10 cellular contexts compared by ENCODE assay signal in genomic region chr2:96665083-96665569, GRCh38. TPM values are rescaled to one million over a fixed set of nuclear protein-coding genes. Genes with fewer than 3 reads are reported as not detected.
DNase-seq lines count a peak whose midpoint lies in the region; ATAC-seq and TF ChIP-seq lines count a peak whose summit lies in the region.
"Had no signal": no experiment of that assay in that cellular context is flagged by ENCODE, and none has a peak within 500 bp of the region (broad histone marks: within the 10 kb centered on the region; RNA-seq: fewer than 3 reads in every experiment).

No MANE protein-coding gene starts in this region.

- no peaks in the 10 kb centered on the region for H3K36me3 Mint-ChIP-seq in CD8-positive, alpha-beta T cell
- no peaks in the 10 kb centered on the region for H3K36me3 Mint-ChIP-seq in activated CD4-positive, alpha-beta memory T cell treated with anti-CD3 and anti-CD28 coated beads for 36 hours

- no peaks in the 10 kb centered on the region for H3K27me3 Mint-ChIP-seq in CD8-positive, alpha-beta T cell (ENCODE audit: low read depth)
- no peaks in the 10 kb centered on the region for H3K27me3 Mint-ChIP-seq in activated CD4-positive, alpha-beta memory T cell treated with anti-CD3 and anti-CD28 coated beads for 36 hours

- POLR2A ChIA-PET in CD8-positive, alpha-beta T cell (lab: Charles Lee), result no interaction called here
- POLR2A ChIA-PET in activated CD4-positive, alpha-beta memory T cell treated with anti-CD3 and anti-CD28 coated beads for 36 hours (lab: Charles Lee), result no interaction called here

- intact Hi-C loops in left ventricle myocardium superior (cut with micrococcal nuclease), result no loop called here
- intact Hi-C loops in CD8-positive, alpha-beta T cell (cut with DNase I, micrococcal nuclease), result no loop called here
- intact Hi-C loops in activated CD4-positive, alpha-beta memory T cell treated with anti-CD3 and anti-CD28 coated beads for 36 hours (cut with micrococcal nuclease), result no loop called here

- TF ChIP-seq CTCF in thoracic aorta (IDR thresholded peaks at IDR 0.05), result no peak
- TF ChIP-seq CTCF in CD8-positive, alpha-beta T cell (IDR thresholded peaks at IDR 0.05), result no peak

- H3K36me3 ChIP-seq in adipocyte (ENCODE audit: control insufficient read depth, insufficient read depth, low read length, severe bottlenecking) (no peaks in the 10 kb centered on the region), thoracic aorta (no peaks in the 10 kb centered on the region)
- H3K36me3 ChIP-seq in CD8-positive, alpha-beta T cell (ENCODE audit: insufficient read depth, low read length), result no peaks in the 10 kb centered on the region

- H3K27me3 ChIP-seq in adipocyte (replicated peaks; ENCODE audit: control insufficient read depth, insufficient read depth, low read length) (no peaks in the 10 kb centered on the region), thoracic aorta (replicated peaks; ENCODE audit: insufficient read depth) (no peaks in the 10 kb centered on the region)
- no peaks in the 10 kb centered on the region for H3K27me3 ChIP-seq in CD8-positive, alpha-beta T cell (ENCODE audit: insufficient read depth, low read length)

- H3K4me1 ChIP-seq in adipocyte (ENCODE audit: control insufficient read depth, insufficient read depth, low read length) (peaks cover 13% of the 10 kb centered on the region), thoracic aorta (ENCODE audit: control insufficient read depth in 1 of 2, low read depth in 2 of 2) (peaks cover 13 to 18% of the 10 kb centered on the region in 2 donors)
- H3K4me1 ChIP-seq in CD8-positive, alpha-beta T cell (ENCODE audit: insufficient read depth, low read length), result no peaks in the 10 kb centered on the region

- H3K27ac ChIP-seq in thoracic aorta, result peak overlapping the region; percentile 83 to 89
- H3K27ac ChIP-seq in CD8-positive, alpha-beta T cell (ENCODE audit: low read depth, low read length), result no peak overlapping the region

- H3K4me1 Mint-ChIP-seq in CD8-positive, alpha-beta T cell (ENCODE audit: low read depth), result no peaks in the 10 kb centered on the region
- H3K4me1 Mint-ChIP-seq in activated CD4-positive, alpha-beta memory T cell treated with anti-CD3 and anti-CD28 coated beads for 36 hours (ENCODE audit: low read depth), result no peaks in the 10 kb centered on the region

- H3K4me3 ChIP-seq in adipocyte (ENCODE audit: low read length) (no peak overlapping the region), thoracic aorta (peak overlapping the region; percentile 8)
- H3K4me3 ChIP-seq in CD8-positive, alpha-beta T cell (ENCODE audit: low read depth, low read length), result no peak overlapping the region

- H3K9me3 Mint-ChIP-seq in CD8-positive, alpha-beta T cell, result no peaks in the 10 kb centered on the region
- H3K9me3 Mint-ChIP-seq in activated CD4-positive, alpha-beta memory T cell treated with anti-CD3 and anti-CD28 coated beads for 36 hours, result no peaks in the 10 kb centered on the region

- H3K27ac Mint-ChIP-seq in CD8-positive, alpha-beta T cell, result no peak overlapping the region
- H3K27ac Mint-ChIP-seq in activated CD4-positive, alpha-beta memory T cell treated with anti-CD3 and anti-CD28 coated beads for 36 hours, result no peak overlapping the region

- H3K9ac ChIP-seq in adipocyte (ENCODE audit: low read length), result peak overlapping the region; percentile 19

- H3K9me3 ChIP-seq in adipocyte (ENCODE audit: control insufficient read depth, low read length), result no peaks in the 10 kb centered on the region
- no peaks in the 10 kb centered on the region for H3K9me3 ChIP-seq in thoracic aorta
- no peaks in the 10 kb centered on the region for H3K9me3 ChIP-seq in CD8-positive, alpha-beta T cell (ENCODE audit: low read length)

- DNase-seq in HK-2 (ENCODE audit: unreplicated experiment) (peak; percentile 11), adipocyte (ENCODE audit: low read depth) (peak; percentile 98), left ventricle myocardium superior (no peak), thoracic aorta (ENCODE audit: low spot score) (peak; percentile 36), globus pallidus (ENCODE audit: low spot score) (no peak)
- DNase-seq in CD8-positive, alpha-beta T cell, result no peak
- DNase-seq in activated CD4-positive, alpha-beta memory T cell treated with anti-CD3 and anti-CD28 coated beads for 36 hours, result no peak
- DNase-seq: NCI-H524 treated with DMSO at 0.1 percent for 48 hours, substantia nigra had no signal

- ATAC-seq in left ventricle myocardium superior (peak; percentile 89), thoracic aorta (ENCODE audit: insufficient number of reproducible peaks, low FRiP score, low read depth) (peak; percentile 100), GM21381 (IDR thresholded peaks at IDR 0.05; ENCODE audit: unreplicated experiment) (no peak)
- ATAC-seq in CD8-positive, alpha-beta T cell, result no peak

- CTCF ChIA-PET in CD8-positive, alpha-beta T cell (lab: Charles Lee), result no interaction called here
- CTCF ChIA-PET in activated CD4-positive, alpha-beta memory T cell treated with anti-CD3 and anti-CD28 coated beads for 36 hours (lab: Charles Lee), result no interaction called here

- no peak overlapping the region for H3K4me3 Mint-ChIP-seq in CD8-positive, alpha-beta T cell
- no peak overlapping the region for H3K4me3 Mint-ChIP-seq in activated CD4-positive, alpha-beta memory T cell treated with anti-CD3 and anti-CD28 coated beads for 36 hours

RNA-seq across cellular contexts. Expression of gene FER1L5, which starts 22.6 kb away (rescaled TPM):
- not detected for total RNA-seq in left ventricle myocardium superior
- not detected for total RNA-seq in thoracic aorta
- total RNA-seq in CD8-positive, alpha-beta T cell, result not detected
- total RNA-seq in activated CD4-positive, alpha-beta memory T cell treated with anti-CD3 and anti-CD28 coated beads for 36 hours, result not detected

RNA-seq across cellular contexts. Expression of gene KANSL3, which starts 27.0 kb away (rescaled TPM):
- total RNA-seq in left ventricle myocardium superior (30.9 TPM), thoracic aorta (10 to 100 TPM; 60.2 to 73.4 TPM)
- total RNA-seq in CD8-positive, alpha-beta T cell, result 10 to 100 TPM; 58.8 to 60.4 TPM
- total RNA-seq in activated CD4-positive, alpha-beta memory T cell treated with anti-CD3 and anti-CD28 coated beads for 36 hours, result 10 to 100 TPM; 33.7 to 39.4 TPM

Comparison
In these comparisons a context has a peak if more than half of its experiments do, and no peak if none do; other contexts are left out.
1. DNase-seq: peak in HK-2 (single experiment), adipocyte (single experiment) and thoracic aorta (single experiment); none in left ventricle myocardium superior (single experiment), CD8-positive, alpha-beta T cell (0 of 7), globus pallidus (single experiment) and activated CD4-positive, alpha-beta memory T cell treated with anti-CD3 and anti-CD28 coated beads for 36 hours (single experiment).
2. ATAC-seq: peak in left ventricle myocardium superior (single experiment) and thoracic aorta (single experiment); none in CD8-positive, alpha-beta T cell (single experiment) and GM21381 (single experiment).